23 cellular contexts compared by ENCODE assay signal in genomic region chr2:236417150-236417549, GRCh38.
"Had no signal": no experiment of that assay in that cellular context is flagged by ENCODE, and none has a peak within 500 bp of the region (broad histone marks: within the 10 kb centered on the region; RNA-seq: fewer than 3 reads in every experiment).

No MANE protein-coding gene starts in this region.

- H3K4me3 Mint-ChIP-seq: endodermal cell; naive B cell; stimulated activated naive B cell treated with anti-CD40 and anti-IgM and Interleukin-4, amounts not matched to agents 10 μg/mL and 1 μg/mL and 100 μg/mL, for 72 hours; stimulated activated naive CD8-positive, alpha-beta T cell treated with anti-CD3 and anti-CD28 coated beads, Interleukin-15, amount 100 ng/mL, for 72 hours had no signal

- DNase-seq: colonic mucosa; effector CD4-positive, alpha-beta T cell; endodermal cell; erythroblast; foreskin melanocyte; head of caudate nucleus; left colon; mesendoderm; naive B cell; psoas muscle; retina; spleen; stimulated activated CD4-positive, alpha-beta T cell treated with anti-CD3 and anti-CD28 coated beads, Interleukin-15, amount 100 ng/mL, for 24 hours; stimulated activated CD4-positive, alpha-beta T cell treated with anti-CD3 and anti-CD28 coated beads, Interleukin-1b, Interleukin-23, amount 100 ng/mL, for 48 hours; stimulated activated CD4-positive, alpha-beta T cell treated with anti-CD3 and anti-CD28 coated beads, Interleukin-4, amount 100 ng/mL, for 24 hours; stimulated activated naive B cell treated with anti-CD40 and anti-IgM and Interleukin-4, amounts not matched to agents 10 μg/mL and 1 μg/mL and 100 μg/mL, for 72 hours; stimulated activated naive CD8-positive, alpha-beta T cell treated with anti-CD3 and anti-CD28 coated beads, Interleukin-15, amount 100 ng/mL, for 72 hours; testis; transverse colon had no signal

- H3K27ac ChIP-seq: colonic mucosa, hepatocyte, neutrophil, psoas muscle, spleen, testis, transverse colon had no signal

- H3K36me3 Mint-ChIP-seq: naive B cell had no signal

- H3K27ac Mint-ChIP-seq: endodermal cell; naive B cell; nephron; stimulated activated naive B cell treated with anti-CD40 and anti-IgM and Interleukin-4, amounts not matched to agents 10 μg/mL and 1 μg/mL and 100 μg/mL, for 72 hours; stimulated activated naive CD8-positive, alpha-beta T cell treated with anti-CD3 and anti-CD28 coated beads, Interleukin-15, amount 100 ng/mL, for 72 hours had no signal

- H3K4me3 ChIP-seq: colonic mucosa, hepatocyte, psoas muscle, spleen, testis, transverse colon had no signal

- H3K4me1 Mint-ChIP-seq: naive B cell; stimulated activated naive B cell treated with anti-CD40 and anti-IgM and Interleukin-4, amounts not matched to agents 10 μg/mL and 1 μg/mL and 100 μg/mL, for 72 hours; stimulated activated naive CD8-positive, alpha-beta T cell treated with anti-CD3 and anti-CD28 coated beads, Interleukin-15, amount 100 ng/mL, for 72 hours had no signal

- H3K27me3 Mint-ChIP-seq: stimulated activated naive CD8-positive, alpha-beta T cell treated with anti-CD3 and anti-CD28 coated beads, Interleukin-15, amount 100 ng/mL, for 72 hours had no signal

- ATAC-seq: left colon; psoas muscle; sciatic nerve; stimulated activated naive B cell treated with anti-CD40 and anti-IgM and Interleukin-4, amounts not matched to agents 10 μg/mL and 1 μg/mL and 100 μg/mL, for 72 hours; stimulated activated naive CD8-positive, alpha-beta T cell treated with anti-CD3 and anti-CD28 coated beads, Interleukin-15, amount 100 ng/mL, for 72 hours had no signal
